Comparison of ENCODE assay signal across 1 cellular context in genomic region chr21:14243877-14244276, GRCh38.
TF ChIP-seq lines count a peak whose summit lies in the region.

No MANE protein-coding gene starts in this region.

TF ChIP-seq in H1, 55 proteins besides CTCF, POLR2A, EP300 and RAD21:
- TF ChIP-seq GTF2F1 (IDR thresholded peaks at IDR 0.05; ENCODE audit: borderline replicate concordance, low read depth, low read length): no peak
- no peak for TF ChIP-seq NRF1 (IDR thresholded peaks at IDR 0.05; ENCODE audit: low read depth, low read length)
- TF ChIP-seq TBP (IDR thresholded peaks at IDR 0.05; ENCODE audit: low read depth, low read length): no peak
- no peak for TF ChIP-seq SP1 (IDR thresholded peaks at IDR 0.05; ENCODE audit: low read depth, low read length)
- TF ChIP-seq, protein P1, sequence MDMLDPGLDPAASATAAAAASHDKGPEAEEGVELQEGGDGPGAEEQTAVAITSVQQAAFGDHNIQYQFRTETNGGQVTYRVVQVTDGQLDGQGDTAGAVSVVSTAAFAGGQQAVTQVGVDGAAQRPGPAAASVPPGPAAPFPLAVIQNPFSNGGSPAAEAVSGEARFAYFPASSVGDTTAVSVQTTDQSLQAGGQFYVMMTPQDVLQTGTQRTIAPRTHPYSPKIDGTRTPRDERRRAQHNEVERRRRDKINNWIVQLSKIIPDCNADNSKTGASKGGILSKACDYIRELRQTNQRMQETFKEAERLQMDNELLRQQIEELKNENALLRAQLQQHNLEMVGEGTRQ (IDR thresholded peaks at IDR 0.05; ENCODE audit: low read length): no peak
- TF ChIP-seq SAP30 (IDR thresholded peaks at IDR 0.05; ENCODE audit: insufficient read depth, insufficient replicate concordance, low read length): no peak
- no peak for TF ChIP-seq BACH1 (IDR thresholded peaks at IDR 0.05; ENCODE audit: low read length)
- TF ChIP-seq CHD7 (IDR thresholded peaks at IDR 0.05; ENCODE audit: insufficient replicate concordance, low read length): no peak
- no peak for TF ChIP-seq SIN3A (conservative IDR thresholded peaks at IDR 0.05 in 1 of 2, IDR thresholded peaks at IDR 0.05 in 1 of 2; ENCODE audit: low read depth in 1 of 2, low read length in 2 of 2)
- TF ChIP-seq CHD1 (IDR thresholded peaks at IDR 0.05; ENCODE audit: low read depth, low read length): no peak
- no peak for TF ChIP-seq GABPA (IDR thresholded peaks at IDR 0.05; ENCODE audit: borderline replicate concordance, insufficient read depth, low read length)
